1 cellular context compared by ENCODE assay signal in the genomic region with DNA sequence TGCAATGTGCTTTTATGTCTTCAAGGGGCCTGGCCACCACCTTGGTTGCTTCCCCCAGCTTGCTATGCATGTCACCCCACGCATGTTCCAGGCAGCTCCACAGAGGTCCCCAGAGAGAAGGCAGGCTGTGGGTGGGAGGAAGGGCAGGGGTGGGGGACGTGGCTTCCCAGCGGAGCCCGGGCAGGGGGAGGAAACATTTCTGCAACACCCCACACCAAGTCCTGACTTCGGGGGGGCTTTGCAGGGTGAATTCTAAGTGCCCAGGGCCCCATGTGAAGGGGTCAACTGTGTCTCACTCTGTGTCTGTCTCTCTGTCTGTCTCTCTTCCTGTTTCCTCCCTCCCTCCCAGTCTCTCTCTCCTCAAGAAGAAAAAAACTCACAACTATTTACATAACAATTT.
A peak's percentile ranks its signal among the peaks of the same experiment; 100 is the strongest.
TF ChIP-seq lines count a peak whose summit lies in the region.

No MANE protein-coding gene starts in this region.

TF ChIP-seq in K562, 482 proteins besides CTCF, POLR2A, EP300 and RAD21:
- TF ChIP-seq GTF2A2 (tag; IDR thresholded peaks at IDR 0.05) (no peak), ZBTB7A (IDR thresholded peaks at IDR 0.05; ENCODE audit: borderline replicate concordance, control insufficient read depth, low read depth, low read length) (peak; percentile 59; the same call in 1 of the 2 replicates), SIN3B (IDR thresholded peaks at IDR 0.05; ENCODE audit: low read depth) (no peak), ZNF76 (CRISPR knock-in tag; IDR thresholded peaks at IDR 0.05; ENCODE audit: borderline replicate concordance) (no peak), NR3C1 (CRISPR knock-in tag; IDR thresholded peaks at IDR 0.05) (no peak), TAF9B (IDR thresholded peaks at IDR 0.05; ENCODE audit: partially characterized antibody) (no peak), NRF1 (conservative IDR thresholded peaks at IDR 0.05 in 1 of 2, IDR thresholded peaks at IDR 0.05 in 1 of 2) (peak; percentile 71 to 74), ZNF263 (CRISPR knock-in tag; IDR thresholded peaks at IDR 0.05; ENCODE audit: borderline replicate concordance) (no peak), THRAP3 (IDR thresholded peaks at IDR 0.05; ENCODE audit: borderline replicate concordance) (no peak), EGR1 (conservative IDR thresholded peaks at IDR 0.05) (peak; percentile 44; the same call in 1 of the 2 replicates), SMAD4 (CRISPR knock-in tag; conservative IDR thresholded peaks at IDR 0.05) (peak; percentile 68; the same call in 1 of the 2 replicates), MTA1 (IDR thresholded peaks at IDR 0.05; ENCODE audit: borderline replicate concordance) (no peak), HNRNPUL1 (IDR thresholded peaks at IDR 0.05; ENCODE audit: low read length) (no peak), SAFB (IDR thresholded peaks at IDR 0.05; ENCODE audit: borderline replicate concordance, low read depth, low read length) (peak; percentile 32; the same call in 1 of the 2 replicates), ETV5 (CRISPR knock-in tag; IDR thresholded peaks at IDR 0.05; ENCODE audit: low read depth) (no peak), ZNF584 (CRISPR knock-in tag; IDR thresholded peaks at IDR 0.05; ENCODE audit: low read depth) (no peak), MTA2 (IDR thresholded peaks at IDR 0.05; ENCODE audit: low read depth) (0 out of 2 replicates have a peak, but pooled peaks have one; percentile 3), HDAC1 (IDR thresholded peaks at IDR 0.05) (peak in 1 of 2 experiments; percentile 49; a peak in 1 of 4 replicates), CREM (IDR thresholded peaks at IDR 0.05; ENCODE audit: low read depth) (no peak; the same call in 1 of the 2 replicates), POLR2G (IDR thresholded peaks at IDR 0.05; ENCODE audit: low read depth, low read length) (peak; percentile 21; the same call in 1 of the 2 replicates), ZNF384 (IDR thresholded peaks at IDR 0.05; ENCODE audit: low read depth, low read length) (peak; percentile 40; the same call in 1 of the 2 replicates), SMARCA4 (IDR thresholded peaks at IDR 0.05) (peak; percentile 36; the same call in 1 of the 2 replicates), ETV1 (tag; conservative IDR thresholded peaks at IDR 0.05; ENCODE audit: low read depth) (peak; percentile 41)
- TF ChIP-seq, protein P1, sequence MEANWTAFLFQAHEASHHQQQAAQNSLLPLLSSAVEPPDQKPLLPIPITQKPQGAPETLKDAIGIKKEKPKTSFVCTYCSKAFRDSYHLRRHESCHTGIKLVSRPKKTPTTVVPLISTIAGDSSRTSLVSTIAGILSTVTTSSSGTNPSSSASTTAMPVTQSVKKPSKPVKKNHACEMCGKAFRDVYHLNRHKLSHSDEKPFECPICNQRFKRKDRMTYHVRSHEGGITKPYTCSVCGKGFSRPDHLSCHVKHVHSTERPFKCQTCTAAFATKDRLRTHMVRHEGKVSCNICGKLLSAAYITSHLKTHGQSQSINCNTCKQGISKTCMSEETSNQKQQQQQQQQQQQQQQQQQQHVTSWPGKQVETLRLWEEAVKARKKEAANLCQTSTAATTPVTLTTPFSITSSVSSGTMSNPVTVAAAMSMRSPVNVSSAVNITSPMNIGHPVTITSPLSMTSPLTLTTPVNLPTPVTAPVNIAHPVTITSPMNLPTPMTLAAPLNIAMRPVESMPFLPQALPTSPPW (CRISPR knock-in tag; IDR thresholded peaks at IDR 0.05): peak; percentile 55
- TF ChIP-seq, protein P2, sequence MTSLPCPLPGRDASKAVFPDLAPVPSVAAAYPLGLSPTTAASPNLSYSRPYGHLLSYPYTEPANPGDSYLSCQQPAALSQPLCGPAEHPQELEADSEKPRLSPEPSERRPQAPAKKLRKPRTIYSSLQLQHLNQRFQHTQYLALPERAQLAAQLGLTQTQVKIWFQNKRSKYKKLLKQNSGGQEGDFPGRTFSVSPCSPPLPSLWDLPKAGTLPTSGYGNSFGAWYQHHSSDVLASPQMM (CRISPR knock-in tag; IDR thresholded peaks at IDR 0.05): no peak
- TF ChIP-seq, protein P3, sequence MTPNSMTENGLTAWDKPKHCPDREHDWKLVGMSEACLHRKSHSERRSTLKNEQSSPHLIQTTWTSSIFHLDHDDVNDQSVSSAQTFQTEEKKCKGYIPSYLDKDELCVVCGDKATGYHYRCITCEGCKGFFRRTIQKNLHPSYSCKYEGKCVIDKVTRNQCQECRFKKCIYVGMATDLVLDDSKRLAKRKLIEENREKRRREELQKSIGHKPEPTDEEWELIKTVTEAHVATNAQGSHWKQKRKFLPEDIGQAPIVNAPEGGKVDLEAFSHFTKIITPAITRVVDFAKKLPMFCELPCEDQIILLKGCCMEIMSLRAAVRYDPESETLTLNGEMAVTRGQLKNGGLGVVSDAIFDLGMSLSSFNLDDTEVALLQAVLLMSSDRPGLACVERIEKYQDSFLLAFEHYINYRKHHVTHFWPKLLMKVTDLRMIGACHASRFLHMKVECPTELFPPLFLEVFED (CRISPR knock-in tag; conservative IDR thresholded peaks at IDR 0.05): no peak
- TF ChIP-seq, protein P4, sequence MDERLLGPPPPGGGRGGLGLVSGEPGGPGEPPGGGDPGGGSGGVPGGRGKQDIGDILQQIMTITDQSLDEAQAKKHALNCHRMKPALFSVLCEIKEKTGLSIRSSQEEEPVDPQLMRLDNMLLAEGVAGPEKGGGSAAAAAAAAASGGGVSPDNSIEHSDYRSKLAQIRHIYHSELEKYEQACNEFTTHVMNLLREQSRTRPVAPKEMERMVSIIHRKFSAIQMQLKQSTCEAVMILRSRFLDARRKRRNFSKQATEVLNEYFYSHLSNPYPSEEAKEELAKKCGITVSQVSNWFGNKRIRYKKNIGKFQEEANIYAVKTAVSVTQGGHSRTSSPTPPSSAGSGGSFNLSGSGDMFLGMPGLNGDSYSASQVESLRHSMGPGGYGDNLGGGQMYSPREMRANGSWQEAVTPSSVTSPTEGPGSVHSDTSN (CRISPR knock-in tag; IDR thresholded peaks at IDR 0.05; ENCODE audit: low read depth): no peak
- TF ChIP-seq, protein P4 (tag; conservative IDR thresholded peaks at IDR 0.05; ENCODE audit: low read depth): no peak
